ENCODE assay signal across 27 cellular contexts in genomic region chr5:40089269-40089668, GRCh38.
DNase-seq lines count a peak whose midpoint lies in the region; ATAC-seq and TF ChIP-seq lines count a peak whose summit lies in the region.
"Had no signal": no experiment of that assay in that cellular context is flagged by ENCODE, and none has a peak within 500 bp of the region (broad histone marks: within the 10 kb centered on the region; RNA-seq: fewer than 3 reads in every experiment).

No MANE protein-coding gene starts in this region.

- no peak overlapping the region for H3K9ac ChIP-seq in IMR-90 (ENCODE audit: low read depth, low read length)
- H3K9ac ChIP-seq: SK-N-SH had no signal

- no peaks in the 10 kb centered on the region for H3K27me3 ChIP-seq in IMR-90 (ENCODE audit: control insufficient read depth, insufficient read depth, low read length)
- H3K27me3 ChIP-seq: tibial nerve had no signal

- in situ Hi-C loops in Caki2 (cut with HindIII; ENCODE audit: low pct_unique_long_range_greater_than_20kb, low sequenced_read_pairs) = no loop called here
- in situ Hi-C loops in IMR-90 (cut with MboI; ENCODE audit: low sequenced_read_pairs) = no loop called here

- no peak overlapping the region for H3K18ac ChIP-seq in IMR-90 (ENCODE audit: low read depth, low read length)

- no peak overlapping the region for H3K27ac Mint-ChIP-seq in WTC11
- H3K27ac Mint-ChIP-seq: activated naive CD8-positive, alpha-beta T cell treated with anti-CD3 and anti-CD28 coated beads for 36 hours; activated T-helper 17 cell treated with anti-CD3 and anti-CD28 coated beads, Interleukin-2, amount 50 U/mL, for 72 hours; brain; H9; nephron; progenitor cell of endocrine pancreas had no signal

- H3K4me3 ChIP-seq in IMR-90 (ENCODE audit: insufficient read depth, low read depth, low read length) = no peak overlapping the region
- H3K4me3 ChIP-seq: GM12878, tibial nerve had no signal

- H4K20me1 ChIP-seq in IMR-90 (ENCODE audit: insufficient read depth, low read length) = no peaks in the 10 kb centered on the region

- no peak overlapping the region for H4K8ac ChIP-seq in IMR-90 (ENCODE audit: low read depth in 2 of 2, low read length in 2 of 2)

- no peak overlapping the region for H2AK9ac ChIP-seq in IMR-90 (replicated peaks; ENCODE audit: low read depth, low read length, poor library complexity)

- dilution Hi-C loops in IMR-90 (cut with HindIII; ENCODE audit: low sequenced_read_pairs, unreplicated experiment) = no loop called here

- CTCF ChIA-PET in IMR-90 (lab: Yijun Ruan, JAX) (no interaction called here), WTC11 (lab: Charles Lee) (no interaction called here)

- H3K4me2 ChIP-seq in IMR-90 (ENCODE audit: low read depth, low read length) = no peak overlapping the region
- H3K4me2 ChIP-seq: SK-N-SH had no signal

- H3K14ac ChIP-seq in IMR-90 (replicated peaks; ENCODE audit: low read depth, low read length) = no peak overlapping the region

- H3K23ac ChIP-seq in IMR-90 (ENCODE audit: low read depth, low read length) = no peak overlapping the region

- no peak overlapping the region for H2BK5ac ChIP-seq in IMR-90 (ENCODE audit: low read depth, low read length, poor library complexity, severe bottlenecking)

- H3K9me1 ChIP-seq in IMR-90 (ENCODE audit: insufficient read depth, low read length) = no peaks in the 10 kb centered on the region

- no peaks in the 10 kb centered on the region for H3K79me1 ChIP-seq in IMR-90 (ENCODE audit: low read depth in 1 of 2, low read length in 2 of 2)

- H3K4ac ChIP-seq in IMR-90 (ENCODE audit: low read depth, low read length) = no peak overlapping the region

- no peak for TF ChIP-seq POLR2A in IMR-90 (IDR thresholded peaks at IDR 0.05; ENCODE audit: low read depth, low read length)

- no peaks in the 10 kb centered on the region for H3K4me1 ChIP-seq in IMR-90 (ENCODE audit: control insufficient read depth, insufficient read depth, low read length)
- H3K4me1 ChIP-seq: tibial nerve had no signal

- intact Hi-C loops in IMR-90 (cut with micrococcal nuclease) = no loop called here

- ATAC-seq in IMR-90 (ENCODE audit: low read depth) = no peak
- no peak for ATAC-seq in WTC11
- no peak for ATAC-seq in HG03045 (IDR thresholded peaks at IDR 0.05; ENCODE audit: unreplicated experiment)
- ATAC-seq: activated CD4-positive, CD25-positive, alpha-beta regulatory T cell treated with anti-CD3 and anti-CD28 coated beads, Interleukin-2, amount 50 U/mL, for 24 hours; activated T-helper 17 cell treated with anti-CD3 and anti-CD28 coated beads, Interleukin-2, amount 50 U/mL, for 72 hours; GM12878; Panc1; stimulated activated naive CD8-positive, alpha-beta T cell treated with anti-CD3 and anti-CD28 coated beads, Interleukin-15, Interleukin-2, amounts not matched to agents 100 U/mL and 50 U/mL, for 24 hours had no signal

- no peak for TF ChIP-seq RAD21 in IMR-90 (IDR thresholded peaks at IDR 0.05; ENCODE audit: low read length)

- no peak overlapping the region for H2BK15ac ChIP-seq in IMR-90 (ENCODE audit: low read depth, low read length)

- H3K9me3 ChIP-seq in IMR-90 (ENCODE audit: control insufficient read depth, insufficient read depth, low read length) = peaks cover 2% of the 10 kb centered on the region
- H3K9me3 ChIP-seq: SK-N-SH had no signal

- no peak overlapping the region for H2BK20ac ChIP-seq in IMR-90 (ENCODE audit: low read depth, low read length)

- peaks cover 69% of the 10 kb centered on the region for H3K9me3 Mint-ChIP-seq in WTC11

- H3K36me3 ChIP-seq in IMR-90 (ENCODE audit: control insufficient read depth, insufficient read depth, low read length) = no peaks in the 10 kb centered on the region
- H3K36me3 ChIP-seq: tibial nerve had no signal

- TF ChIP-seq CTCF in IMR-90 (conservative IDR thresholded peaks at IDR 0.05; ENCODE audit: low read depth, low read length) (no peak), WTC11 (IDR thresholded peaks at IDR 0.05) (no peak)

- no peaks in the 10 kb centered on the region; the same call in 1 of the 2 replicates for H3K27me3 Mint-ChIP-seq in WTC11 (ENCODE audit: low read depth)
- H3K27me3 Mint-ChIP-seq: activated T-helper 17 cell treated with anti-CD3 and anti-CD28 coated beads, Interleukin-2, amount 50 U/mL, for 72 hours; progenitor cell of endocrine pancreas had no signal

- no peak overlapping the region for H3K56ac ChIP-seq in IMR-90 (ENCODE audit: extremely low read depth, insufficient read depth, low read length)

- no TSS peak for BruUV-seq in IMR-90 (replicated peaks; lab: Mats Ljungman, UMichigan)

- peaks cover 68% of the 10 kb centered on the region for H3K36me3 Mint-ChIP-seq in WTC11
- H3K36me3 Mint-ChIP-seq: activated naive CD8-positive, alpha-beta T cell treated with anti-CD3 and anti-CD28 coated beads for 36 hours; brain had no signal

- H4K91ac ChIP-seq in IMR-90 (ENCODE audit: insufficient read depth, low read depth, low read length) = no peak overlapping the region

- H2BK120ac ChIP-seq in IMR-90 (ENCODE audit: low read depth, low read length) = no peak overlapping the region

- no peak overlapping the region for H2AK5ac ChIP-seq in IMR-90 (ENCODE audit: low read depth, low read length)

- no peak overlapping the region for H3K4me3 Mint-ChIP-seq in WTC11
- H3K4me3 Mint-ChIP-seq: activated naive CD8-positive, alpha-beta T cell treated with anti-CD3 and anti-CD28 coated beads for 36 hours; activated T-helper 17 cell treated with anti-CD3 and anti-CD28 coated beads, Interleukin-2, amount 50 U/mL, for 72 hours; brain; H9; nephron had no signal

- POLR2A ChIA-PET in IMR-90 (lab: Charles Lee; ENCODE audit: unreplicated experiment) (no interaction called here), WTC11 (lab: Charles Lee) (no interaction called here)

- H2AFZ ChIP-seq in IMR-90 (replicated peaks; ENCODE audit: low read length, poor library complexity) = no peak overlapping the region

- H4K5ac ChIP-seq in IMR-90 (ENCODE audit: low read depth, low read length) = no peak overlapping the region

- H3K4me1 Mint-ChIP-seq in WTC11 = no peaks in the 10 kb centered on the region
- H3K4me1 Mint-ChIP-seq: activated naive CD8-positive, alpha-beta T cell treated with anti-CD3 and anti-CD28 coated beads for 36 hours; activated T-helper 17 cell treated with anti-CD3 and anti-CD28 coated beads, Interleukin-2, amount 50 U/mL, for 72 hours; brain; H9; nephron had no signal

- DNase-seq in Caki2 (ENCODE audit: low read depth) = peak; percentile 29
- peak; percentile 1 for DNase-seq in IMR-90
- peak; percentile 19 for DNase-seq in RPMI7951 (ENCODE audit: low read depth)
- DNase-seq in iPS DF 19.7 (ENCODE audit: low read depth, low spot score) = peak; percentile 7
- DNase-seq in WTC11 (ENCODE audit: low spot score) = no peak
- no peak for DNase-seq in activated CD8-positive, alpha-beta memory T cell treated with anti-CD3 and anti-CD28 coated beads for 24 hours
- DNase-seq in CD1c-positive myeloid dendritic cell (ENCODE audit: extremely low spot score) = no peak
- DNase-seq: activated naive CD8-positive, alpha-beta T cell treated with anti-CD3 and anti-CD28 coated beads for 36 hours; AML-193; COR-L47; cortex of kidney; H9; hippocampal formation; NCI-H1105; NCI-H774; SK-N-SH; stimulated activated naive CD8-positive, alpha-beta T cell treated with anti-CD3 and anti-CD28 coated beads, Interleukin-15, Interleukin-2, amounts not matched to agents 100 U/mL and 50 U/mL, for 24 hours; T-helper 9 cell had no signal

- no peak overlapping the region for H3K27ac ChIP-seq in IMR-90 (ENCODE audit: insufficient read depth, low read length)
- H3K27ac ChIP-seq: tibial nerve had no signal

TF ChIP-seq in IMR-90, 13 proteins besides CTCF, POLR2A, EP300 and RAD21 (continues in another document):
- TF ChIP-seq RFX5 (IDR thresholded peaks at IDR 0.05; ENCODE audit: low read depth, low read length) = no peak
- TF ChIP-seq USF2 (IDR thresholded peaks at IDR 0.05; ENCODE audit: low read depth, low read length) = no peak
- no peak for TF ChIP-seq CEBPB (IDR thresholded peaks at IDR 0.05; ENCODE audit: low read depth, low read length)
- TF ChIP-seq CHD1 (IDR thresholded peaks at IDR 0.05; ENCODE audit: low read depth, low read length) = no peak
- TF ChIP-seq FOS (IDR thresholded peaks at IDR 0.05; ENCODE audit: low read depth, low read length) = no peak
- no peak for TF ChIP-seq MAZ (IDR thresholded peaks at IDR 0.05; ENCODE audit: borderline replicate concordance, low read depth, low read length)
- TF ChIP-seq MAFK (IDR thresholded peaks at IDR 0.05; ENCODE audit: low read depth, low read length) = no peak

TF ChIP-seq in WTC11, 78 proteins besides CTCF, POLR2A, EP300 and RAD21:
- TF ChIP-seq ZNF512 (CRISPR knock-in tag; IDR thresholded peaks at IDR 0.05; ENCODE audit: borderline replicate concordance) (no peak), NFE2L1 (CRISPR knock-in tag; IDR thresholded peaks at IDR 0.05) (no peak), TEAD1 (CRISPR knock-in tag; IDR thresholded peaks at IDR 0.05) (no peak), TP53 (CRISPR knock-in tag; IDR thresholded peaks at IDR 0.05) (no peak)

Comparison
In these comparisons a context has a peak if more than half of its experiments do, and no peak if none do; other contexts are left out.
1. DNase-seq: peak in Caki2 (single experiment), IMR-90 (single experiment), RPMI7951 (single experiment) and iPS DF 19.7 (single experiment); none in WTC11 (single experiment), activated CD8-positive, alpha-beta memory T cell treated with anti-CD3 and anti-CD28 coated beads for 24 hours (single experiment) and CD1c-positive myeloid dendritic cell (single experiment).